In genomic region chr20:4811661-4812181, GRCh38 we compare ENCODE assay signal across 9 cellular contexts. TPM values are rescaled to one million over a fixed set of nuclear protein-coding genes. Genes with fewer than 3 reads are reported as not detected.
DNase-seq lines count a peak whose midpoint lies in the region; ATAC-seq and TF ChIP-seq lines count a peak whose summit lies in the region.
"Had no signal": no experiment of that assay in that cellular context is flagged by ENCODE, and none has a peak within 500 bp of the region (broad histone marks: within the 10 kb centered on the region; RNA-seq: fewer than 3 reads in every experiment).

No MANE protein-coding gene starts in this region.

- TF ChIP-seq CTCF in CD14-positive monocyte (IDR thresholded peaks at IDR 0.05) (no peak), mucosa of descending colon (IDR thresholded peaks at IDR 0.05) (no peak), PC-9 (conservative IDR thresholded peaks at IDR 0.05) (no peak)

- peak overlapping the region; percentile 100 for H3K27ac Mint-ChIP-seq in CD14-positive monocyte
- peak overlapping the region; percentile 55 to 95 for H3K27ac Mint-ChIP-seq in activated naive CD4-positive, alpha-beta T cell treated with anti-CD3 and anti-CD28 coated beads, Interleukin-2, amount 50 U/mL, for 72 hours

- no peaks in the 10 kb centered on the region for H3F3A ChIP-seq in PC-9 (ENCODE audit: insufficient read depth, low read depth)

- POLR2A ChIA-PET in PC-9 (lab: Charles Lee; ENCODE audit: unreplicated experiment) = no interaction called here

- CTCF ChIA-PET in PC-9 (lab: Charles Lee) = no interaction called here

- no peaks in the 10 kb centered on the region for H3K79me2 ChIP-seq in PC-9 (ENCODE audit: low read depth)

- H3K4me2 ChIP-seq in PC-9 = no peak overlapping the region

- no peaks in the 10 kb centered on the region for H3K27me3 ChIP-seq in PC-9 (ENCODE audit: insufficient read depth, low read depth)

- DNase-seq in CD14-positive monocyte (ENCODE audit: low spot score) (peak; percentile 90), SIG-M5 (lab: John Stamatoyannopoulos, UW) (peak; percentile 82), mucosa of descending colon (peak; percentile 55 to 88 (median 65)), foreskin melanocyte (no peak), NCI-H2107 (lab: John Stamatoyannopoulos, UW) (no peak), NCI-H2227 (lab: John Stamatoyannopoulos, UW; ENCODE audit: unreplicated experiment) (no peak), PC-9 (no peak)
- peak; percentile 25 to 62 for DNase-seq in activated naive CD4-positive, alpha-beta T cell treated with anti-CD3 and anti-CD28 coated beads, Interleukin-2, amount 50 U/mL, for 72 hours (ENCODE audit: low spot score in 2 of 2)

- H3K4me3 ChIP-seq in mucosa of descending colon (no peak overlapping the region), PC-9 (no peak overlapping the region)

- no peaks in the 10 kb centered on the region for H3K4me1 ChIP-seq in mucosa of descending colon (ENCODE audit: low read depth)
- no peaks in the 10 kb centered on the region for H3K4me1 ChIP-seq in PC-9 (replicated peaks; ENCODE audit: insufficient read depth)

- no peak overlapping the region for H3K27ac ChIP-seq in PC-9
- H3K27ac ChIP-seq: C4-2B had no signal

- no TSS peak for BruUV-seq in PC-9 (replicated peaks; lab: Mats Ljungman, UMichigan)

- H3K4me1 Mint-ChIP-seq in CD14-positive monocyte = peaks cover 96% of the 10 kb centered on the region

- intact Hi-C loops in CD14-positive monocyte (cut with micrococcal nuclease) (loop anchor here in 1 of 2 donors (1.0 to 10.0 kb wide), 3 partner anchors 8 to 273 kb away; no protein-coding TSS in a partner anchor), mucosa of descending colon (cut with DNase I, micrococcal nuclease) (no loop called here), PC-9 (cut with micrococcal nuclease; ENCODE audit: unreplicated experiment) (no loop called here)

- H3K9me3 Mint-ChIP-seq in CD14-positive monocyte = no peaks in the 10 kb centered on the region
- no peaks in the 10 kb centered on the region for H3K9me3 Mint-ChIP-seq in activated naive CD4-positive, alpha-beta T cell treated with anti-CD3 and anti-CD28 coated beads, Interleukin-2, amount 50 U/mL, for 72 hours

- peaks cover 0 to 3% (median 0%) of the 10 kb centered on the region in 3 donors for H3K27me3 Mint-ChIP-seq in CD14-positive monocyte (ENCODE audit: low read depth in 3 of 3)

- H3K36me3 ChIP-seq in mucosa of descending colon (ENCODE audit: low read depth) = no peaks in the 10 kb centered on the region
- no peaks in the 10 kb centered on the region for H3K36me3 ChIP-seq in PC-9 (ENCODE audit: low read depth)

- H3K9me3 ChIP-seq in mucosa of descending colon = no peaks in the 10 kb centered on the region
- no peaks in the 10 kb centered on the region for H3K9me3 ChIP-seq in PC-9 (ENCODE audit: insufficient read depth, low read depth)

- H3K36me3 Mint-ChIP-seq in CD14-positive monocyte = peaks cover 47 to 79% of the 10 kb centered on the region in 2 donors
- peaks cover 12 to 40% of the 10 kb centered on the region in 2 donors for H3K36me3 Mint-ChIP-seq in activated naive CD4-positive, alpha-beta T cell treated with anti-CD3 and anti-CD28 coated beads, Interleukin-2, amount 50 U/mL, for 72 hours

- no peaks in the 10 kb centered on the region for H3K9me2 ChIP-seq in PC-9 (ENCODE audit: insufficient read depth)

- ATAC-seq in activated naive CD4-positive, alpha-beta T cell treated with anti-CD3 and anti-CD28 coated beads, Interleukin-2, amount 50 U/mL, for 72 hours = no peak
- ATAC-seq in mucosa of descending colon = peak; percentile 65

- H3K4me3 Mint-ChIP-seq in CD14-positive monocyte = peak overlapping the region; percentile 86 to 94

- H2AFZ ChIP-seq in PC-9 = no peak overlapping the region

- H4K20me1 ChIP-seq in PC-9 (ENCODE audit: insufficient read depth) = no peaks in the 10 kb centered on the region

RNA-seq across cellular contexts. Expression of gene RASSF2, which starts 11.7 kb away (rescaled TPM):
- 100 to 1,000 TPM; 167 to 214 TPM for polyA plus RNA-seq in CD14-positive monocyte
- total RNA-seq in activated naive CD4-positive, alpha-beta T cell treated with anti-CD3 and anti-CD28 coated beads, Interleukin-2, amount 50 U/mL, for 72 hours = 10 to 100 TPM; 40.4 to 50.6 TPM
- total RNA-seq in mucosa of descending colon (10 to 100 TPM in 1 of 3 donors, 1 to 10 TPM in 2; 2.6 to 10.2 (median 9.0) TPM), PC-9 (2021) (8.2 and 9.4 TPM in 2 replicates)

Comparison
In these comparisons a context has a peak if more than half of its experiments do, and no peak if none do; other contexts are left out.
1. DNase-seq: peak in CD14-positive monocyte (single experiment), SIG-M5 (single experiment), activated naive CD4-positive, alpha-beta T cell treated with anti-CD3 and anti-CD28 coated beads, Interleukin-2, amount 50 U/mL, for 72 hours (2 of 2) and mucosa of descending colon (3 of 3); none in foreskin melanocyte (single experiment), NCI-H2107 (single experiment), NCI-H2227 (single experiment) and PC-9 (0 of 2).